26 cellular contexts compared by ENCODE assay signal in genomic region chrX:108081110-108081509, GRCh38. TPM values are rescaled to one million over a fixed set of nuclear protein-coding genes. Genes with fewer than 3 reads are reported as not detected.
DNase-seq lines count a peak whose midpoint lies in the region; ATAC-seq and TF ChIP-seq lines count a peak whose summit lies in the region.
"Had no signal": no experiment of that assay in that cellular context is flagged by ENCODE, and none has a peak within 500 bp of the region (broad histone marks: within the 10 kb centered on the region; RNA-seq: fewer than 3 reads in every experiment).

No MANE protein-coding gene starts in this region.

- no peak overlapping the region for H3K27ac ChIP-seq in CD8-positive, alpha-beta T cell (ENCODE audit: low read depth, low read length)
- no peak overlapping the region for H3K27ac ChIP-seq in Karpas-422 (ENCODE audit: low read length)
- no peak overlapping the region for H3K27ac ChIP-seq in naive thymus-derived CD4-positive, alpha-beta T cell (ENCODE audit: low read depth, low read length)
- H3K27ac ChIP-seq: 22Rv1; A549; BLaER1 treated with 17β-estradiol and CSF1 and Interleukin-3, amounts not matched to agents 10 nM and 100 nM; C4-2B had no signal

- H3K4me3 Mint-ChIP-seq in activated T-cell treated with anti-CD3 and anti-CD28 coated beads, Interleukin-2, amount 50 U/mL, for 72 hours = no peak overlapping the region
- no peak overlapping the region for H3K4me3 Mint-ChIP-seq in activated T-cell treated with anti-CD3 and anti-CD28 coated beads, Interleukin-2, amount 50 U/mL, for 24 hours
- no peak overlapping the region for H3K4me3 Mint-ChIP-seq in CD8-positive, alpha-beta T cell
- H3K4me3 Mint-ChIP-seq in naive thymus-derived CD4-positive, alpha-beta T cell = no peak overlapping the region
- no peak overlapping the region for H3K4me3 Mint-ChIP-seq in progenitor cell of endocrine pancreas (ENCODE audit: low read depth)
- H3K4me3 Mint-ChIP-seq: B cell; CD8-positive, alpha-beta memory T cell had no signal

- no peaks in the 10 kb centered on the region for H3K36me3 Mint-ChIP-seq in activated T-cell treated with anti-CD3 and anti-CD28 coated beads, Interleukin-2, amount 50 U/mL, for 72 hours (ENCODE audit: insufficient read depth in 2 of 2)
- H3K36me3 Mint-ChIP-seq in activated T-cell treated with anti-CD3 and anti-CD28 coated beads, Interleukin-2, amount 50 U/mL, for 24 hours (ENCODE audit: low read depth) = peaks cover 11% of the 10 kb centered on the region
- peaks cover 25% of the 10 kb centered on the region for H3K36me3 Mint-ChIP-seq in CD8-positive, alpha-beta T cell
- H3K36me3 Mint-ChIP-seq in naive thymus-derived CD4-positive, alpha-beta T cell = peaks cover 0 to 10% (median 0%) of the 10 kb centered on the region in 5 donors
- peaks cover 20% of the 10 kb centered on the region for H3K36me3 Mint-ChIP-seq in progenitor cell of endocrine pancreas (ENCODE audit: insufficient read depth)

- no peak overlapping the region for H3K4me2 ChIP-seq in Karpas-422 (ENCODE audit: low read depth, low read length, poor library complexity, severe bottlenecking)
- H3K4me2 ChIP-seq: A549; BLaER1 treated with 17β-estradiol and CSF1 and Interleukin-3, amounts not matched to agents 10 nM and 100 nM had no signal

- no peaks in the 10 kb centered on the region for H3K4me1 ChIP-seq in CD8-positive, alpha-beta T cell (ENCODE audit: insufficient read depth, low read length)
- no peaks in the 10 kb centered on the region for H3K4me1 ChIP-seq in Karpas-422 (ENCODE audit: low read length)
- H3K4me1 ChIP-seq in naive thymus-derived CD4-positive, alpha-beta T cell (ENCODE audit: control insufficient read depth in 2 of 2, insufficient read depth in 2 of 2, low read length in 2 of 2) = no peaks in the 10 kb centered on the region
- H3K4me1 ChIP-seq: A549; BLaER1 treated with 17β-estradiol and CSF1 and Interleukin-3, amounts not matched to agents 10 nM and 100 nM had no signal

- peak overlapping the region; percentile 40 for H3K27ac Mint-ChIP-seq in activated T-cell treated with anti-CD3 and anti-CD28 coated beads, Interleukin-2, amount 50 U/mL, for 72 hours
- H3K27ac Mint-ChIP-seq in activated T-cell treated with anti-CD3 and anti-CD28 coated beads, Interleukin-2, amount 50 U/mL, for 24 hours = no peak overlapping the region
- peak overlapping the region; percentile 39 for H3K27ac Mint-ChIP-seq in CD8-positive, alpha-beta T cell
- peak overlapping the region in 5 of 9 donors; percentile 12 to 63 (median 43) for H3K27ac Mint-ChIP-seq in naive thymus-derived CD4-positive, alpha-beta T cell
- H3K27ac Mint-ChIP-seq in progenitor cell of endocrine pancreas = no peak overlapping the region
- H3K27ac Mint-ChIP-seq: B cell had no signal

- intact Hi-C loops in CD8-positive, alpha-beta T cell (cut with DNase I, micrococcal nuclease) = loop anchor here in 1 of 2 experiments (10.0 kb wide), 1 partner anchor 456 kb away; the partner anchor contains the start of gene PRPS1
- intact Hi-C loops in naive thymus-derived CD4-positive, alpha-beta T cell (cut with micrococcal nuclease) = no loop called here

- no peaks in the 10 kb centered on the region for H3K79me2 ChIP-seq in Karpas-422 (ENCODE audit: low read length)

- no peaks in the 10 kb centered on the region for H4K20me1 ChIP-seq in Karpas-422 (ENCODE audit: insufficient read depth, low read depth, low read length)
- H4K20me1 ChIP-seq: BLaER1 treated with 17β-estradiol and CSF1 and Interleukin-3, amounts not matched to agents 10 nM and 100 nM had no signal

- no peaks in the 10 kb centered on the region for H3K9me2 ChIP-seq in Karpas-422 (replicated peaks; ENCODE audit: insufficient read depth, low read length)

- H2AFZ ChIP-seq in Karpas-422 (ENCODE audit: low read length) = no peak overlapping the region

- H3K9ac ChIP-seq in Karpas-422 (ENCODE audit: low read length) = no peak overlapping the region
- H3K9ac ChIP-seq: BLaER1 treated with 17β-estradiol and CSF1 and Interleukin-3, amounts not matched to agents 10 nM and 100 nM had no signal

- no peak for TF ChIP-seq CTCF in CD8-positive, alpha-beta T cell (IDR thresholded peaks at IDR 0.05)
- TF ChIP-seq CTCF in progenitor cell of endocrine pancreas (IDR thresholded peaks at IDR 0.05; ENCODE audit: unreplicated experiment) = no peak

- no peak for TF ChIP-seq POLR2A in erythroblast (IDR thresholded peaks at IDR 0.05; ENCODE audit: low read length)

- H3K9me3 ChIP-seq in CD8-positive, alpha-beta T cell (ENCODE audit: low read length) = no peaks in the 10 kb centered on the region
- H3K9me3 ChIP-seq in Karpas-422 (ENCODE audit: low read length) = no peaks in the 10 kb centered on the region
- H3K9me3 ChIP-seq in naive thymus-derived CD4-positive, alpha-beta T cell (ENCODE audit: control insufficient read depth in 2 of 3, low read length in 3 of 3) = no peaks in the 10 kb centered on the region
- H3K9me3 ChIP-seq: A549; BLaER1 treated with 17β-estradiol and CSF1 and Interleukin-3, amounts not matched to agents 10 nM and 100 nM had no signal

- CTCF ChIA-PET in CD8-positive, alpha-beta T cell (lab: Charles Lee) = no interaction called here
- CTCF ChIA-PET in naive thymus-derived CD4-positive, alpha-beta T cell (lab: Charles Lee) = no interaction called here

- H3K27me3 ChIP-seq in CD8-positive, alpha-beta T cell (ENCODE audit: insufficient read depth, low read length) = no peaks in the 10 kb centered on the region
- no peaks in the 10 kb centered on the region for H3K27me3 ChIP-seq in Karpas-422 (ENCODE audit: low read length)
- H3K27me3 ChIP-seq in naive thymus-derived CD4-positive, alpha-beta T cell (ENCODE audit: control insufficient read depth in 2 of 2, insufficient read depth in 2 of 2, low read length in 2 of 2) = no peaks in the 10 kb centered on the region

- POLR2A ChIA-PET in CD8-positive, alpha-beta T cell (lab: Charles Lee) = no interaction called here
- POLR2A ChIA-PET in naive thymus-derived CD4-positive, alpha-beta T cell (lab: Charles Lee) = no interaction called here

- no peaks in the 10 kb centered on the region for H3K36me3 ChIP-seq in CD8-positive, alpha-beta T cell (ENCODE audit: insufficient read depth, low read length)
- 0 out of 2 replicates have a peak, but pooled peaks cover 3% of the 10 kb centered on the region for H3K36me3 ChIP-seq in Karpas-422 (ENCODE audit: insufficient read depth, low read length)
- peaks cover 0 to 15% (median under 1%) of the 10 kb centered on the region in 3 experiments for H3K36me3 ChIP-seq in naive thymus-derived CD4-positive, alpha-beta T cell (ENCODE audit: control insufficient read depth in 2 of 3, insufficient read depth in 3 of 3, low read length in 3 of 3)

- DNase-seq in activated T-cell treated with anti-CD3 and anti-CD28 coated beads, Interleukin-2, amount 50 U/mL, for 72 hours = no peak
- DNase-seq in activated T-cell treated with anti-CD3 and anti-CD28 coated beads, Interleukin-2, amount 50 U/mL, for 24 hours = no peak
- no peak for DNase-seq in CD8-positive, alpha-beta T cell
- DNase-seq in Karpas-422 (peak; percentile 14), progenitor cell of endocrine pancreas (ENCODE audit: low spot score, unreplicated experiment) (no peak), erythroblast (lab: John Stamatoyannopoulos, UW) (no peak)
- no peak for DNase-seq in naive thymus-derived CD4-positive, alpha-beta T cell
- no peak for DNase-seq in activated CD8-positive, alpha-beta memory T cell treated with anti-CD3 and anti-CD28 coated beads for 24 hours
- DNase-seq: AML-193; CD8-positive, alpha-beta memory T cell; COR-L47; DMS 273 treated with DMSO at 0.1 percent for 48 hours; DMS153; DMS53; DMS79; DND-41; EL; GDM1 had no signal

- no peaks in the 10 kb centered on the region for H3K9me3 Mint-ChIP-seq in activated T-cell treated with anti-CD3 and anti-CD28 coated beads, Interleukin-2, amount 50 U/mL, for 72 hours
- no peaks in the 10 kb centered on the region for H3K9me3 Mint-ChIP-seq in activated T-cell treated with anti-CD3 and anti-CD28 coated beads, Interleukin-2, amount 50 U/mL, for 24 hours
- H3K9me3 Mint-ChIP-seq in CD8-positive, alpha-beta T cell = no peaks in the 10 kb centered on the region
- H3K9me3 Mint-ChIP-seq in naive thymus-derived CD4-positive, alpha-beta T cell = no peaks in the 10 kb centered on the region
- no peaks in the 10 kb centered on the region for H3K9me3 Mint-ChIP-seq in progenitor cell of endocrine pancreas (ENCODE audit: low read depth)
- H3K9me3 Mint-ChIP-seq: CD8-positive, alpha-beta memory T cell had no signal

- peaks cover 18% of the 10 kb centered on the region for H3K27me3 Mint-ChIP-seq in activated T-cell treated with anti-CD3 and anti-CD28 coated beads, Interleukin-2, amount 50 U/mL, for 72 hours (ENCODE audit: low read depth)
- peaks cover 9% of the 10 kb centered on the region for H3K27me3 Mint-ChIP-seq in activated T-cell treated with anti-CD3 and anti-CD28 coated beads, Interleukin-2, amount 50 U/mL, for 24 hours
- H3K27me3 Mint-ChIP-seq in CD8-positive, alpha-beta T cell (ENCODE audit: low read depth) = no peaks in the 10 kb centered on the region
- H3K27me3 Mint-ChIP-seq in naive thymus-derived CD4-positive, alpha-beta T cell = no peaks in the 10 kb centered on the region
- H3K27me3 Mint-ChIP-seq in progenitor cell of endocrine pancreas = no peaks in the 10 kb centered on the region
- H3K27me3 Mint-ChIP-seq: B cell had no signal

- no peak for ATAC-seq in activated T-cell treated with anti-CD3 and anti-CD28 coated beads, Interleukin-2, amount 50 U/mL, for 72 hours (replicated peaks in 1 of 2)
- no peak for ATAC-seq in CD8-positive, alpha-beta T cell
- no peak for ATAC-seq in naive thymus-derived CD4-positive, alpha-beta T cell
- ATAC-seq: A549, GM12878 had no signal

- H3K4me3 ChIP-seq in CD8-positive, alpha-beta T cell (ENCODE audit: low read depth, low read length) = no peak overlapping the region
- H3K4me3 ChIP-seq in Karpas-422 (ENCODE audit: low read length) = no peak overlapping the region
- H3K4me3 ChIP-seq in naive thymus-derived CD4-positive, alpha-beta T cell (ENCODE audit: low read length) = no peak overlapping the region
- H3K4me3 ChIP-seq: A549; BLaER1 treated with 17β-estradiol and CSF1 and Interleukin-3, amounts not matched to agents 10 nM and 100 nM; GM12878 had no signal

- no peaks in the 10 kb centered on the region for H3K4me1 Mint-ChIP-seq in activated T-cell treated with anti-CD3 and anti-CD28 coated beads, Interleukin-2, amount 50 U/mL, for 72 hours (ENCODE audit: low read depth)
- H3K4me1 Mint-ChIP-seq in activated T-cell treated with anti-CD3 and anti-CD28 coated beads, Interleukin-2, amount 50 U/mL, for 24 hours (ENCODE audit: low read depth) = no peaks in the 10 kb centered on the region
- H3K4me1 Mint-ChIP-seq in CD8-positive, alpha-beta T cell (ENCODE audit: low read depth) = no peaks in the 10 kb centered on the region
- no peaks in the 10 kb centered on the region for H3K4me1 Mint-ChIP-seq in naive thymus-derived CD4-positive, alpha-beta T cell
- no peaks in the 10 kb centered on the region for H3K4me1 Mint-ChIP-seq in progenitor cell of endocrine pancreas (ENCODE audit: low read depth)
- H3K4me1 Mint-ChIP-seq: B cell; CD8-positive, alpha-beta memory T cell had no signal

RNA-seq across cellular contexts. Expression of gene PSMD10, which starts 10.2 kb away (rescaled TPM):
- 10 to 100 TPM; 36.1 to 38.9 TPM for total RNA-seq in activated T-cell treated with anti-CD3 and anti-CD28 coated beads, Interleukin-2, amount 50 U/mL, for 72 hours
- 10 to 100 TPM; 22.6 to 23.5 TPM for total RNA-seq in CD8-positive, alpha-beta T cell
- total RNA-seq in Karpas-422 (2014; rRNA removed; shearing (Covaris generic); ENCODE audit: low replicate concordance) = 46.1 and 60.8 TPM in 2 replicates
- total RNA-seq in naive thymus-derived CD4-positive, alpha-beta T cell = 10 to 100 TPM; 17.6 to 36.8 (median 22.1) TPM
- polyA plus RNA-seq in naive thymus-derived CD4-positive, alpha-beta T cell = 10 to 100 TPM; 54.8 to 65.6 TPM
- 84.7 and 87.4 TPM in 2 replicates for total RNA-seq in progenitor cell of endocrine pancreas

RNA-seq across cellular contexts. Expression of gene ATG4A, which starts 10.5 kb away (rescaled TPM):
- 10 to 100 TPM in 1 of 2 donors, 1 to 10 TPM in 1; 9.2 to 10.3 TPM for total RNA-seq in activated T-cell treated with anti-CD3 and anti-CD28 coated beads, Interleukin-2, amount 50 U/mL, for 72 hours
- total RNA-seq in CD8-positive, alpha-beta T cell = 1 to 10 TPM; 3.7 to 6.3 TPM
- total RNA-seq in Karpas-422 (2014; rRNA removed; shearing (Covaris generic); ENCODE audit: low replicate concordance) = 11.5 and 13.2 TPM in 2 replicates
- 10 to 100 TPM in 1 of 5 experiments, 1 to 10 TPM in 4; 6.7 to 11.4 (median 7.5) TPM for total RNA-seq in naive thymus-derived CD4-positive, alpha-beta T cell
- 10 to 100 TPM; 15.2 to 16.4 TPM for polyA plus RNA-seq in naive thymus-derived CD4-positive, alpha-beta T cell
- total RNA-seq in progenitor cell of endocrine pancreas = 12.6 and 15.1 TPM in 2 replicates

RNA-seq across cellular contexts. Expression of gene VSIG1, which starts 36.2 kb away (rescaled TPM):
- total RNA-seq in activated T-cell treated with anti-CD3 and anti-CD28 coated beads, Interleukin-2, amount 50 U/mL, for 72 hours = under 1 TPM; 0.22 to 0.25 TPM
- total RNA-seq in CD8-positive, alpha-beta T cell = 10 to 100 TPM; 10.5 to 11.9 TPM
- not detected in 2 replicates for total RNA-seq in Karpas-422 (2014; rRNA removed; shearing (Covaris generic); ENCODE audit: low replicate concordance)
- total RNA-seq in naive thymus-derived CD4-positive, alpha-beta T cell = 10 to 100 TPM in 4 of 5 experiments, 1 to 10 TPM in 1; 7.8 to 50.2 (median 32.7) TPM
- polyA plus RNA-seq in naive thymus-derived CD4-positive, alpha-beta T cell = 10 to 100 TPM; 13.0 to 18.1 TPM
- 67.9 and 85.3 TPM in 2 replicates for total RNA-seq in progenitor cell of endocrine pancreas
- total RNA-seq: A172, G401, GM12878 had no signal

Comparison
In these comparisons a context has a peak if more than half of its experiments do, and no peak if none do; other contexts are left out.
1. H3K27ac Mint-ChIP-seq: peak in activated T-cell treated with anti-CD3 and anti-CD28 coated beads, Interleukin-2, amount 50 U/mL, for 72 hours (single experiment), CD8-positive, alpha-beta T cell (single experiment) and naive thymus-derived CD4-positive, alpha-beta T cell (5 of 9); none in activated T-cell treated with anti-CD3 and anti-CD28 coated beads, Interleukin-2, amount 50 U/mL, for 24 hours (single experiment) and progenitor cell of endocrine pancreas (single experiment).